Comparison of ENCODE assay signal across 26 cellular contexts in genomic region chr16:89553733-89554132, GRCh38. TPM values are rescaled to one million over a fixed set of nuclear protein-coding genes. Genes with fewer than 3 reads are reported as not detected.
"Had no signal": no experiment of that assay in that cellular context is flagged by ENCODE, and none has a peak within 500 bp of the region (broad histone marks: within the 10 kb centered on the region; RNA-seq: fewer than 3 reads in every experiment).

No MANE protein-coding gene starts in this region.

- H2AFZ ChIP-seq: hepatocyte had no signal

- H3K4me3 ChIP-seq: coronary artery, dorsolateral prefrontal cortex, esophagus muscularis mucosa, gastroesophageal sphincter, heart left ventricle, hepatocyte, left lung, lower lobe of right lung, mucosa of descending colon had no signal

- H3K27ac ChIP-seq: coronary artery, esophagus muscularis mucosa, foreskin keratinocyte, gastroesophageal sphincter, heart left ventricle, hepatocyte, left lung, lower lobe of right lung had no signal

- H3K27ac Mint-ChIP-seq: mesothelial cell of epicardium had no signal

- FAIRE-seq: colon, endothelial cell of umbilical vein, frontal cortex, islet of Langerhans, keratinocyte had no signal

- H3K9me3 ChIP-seq: esophagus muscularis mucosa, gastroesophageal sphincter, heart left ventricle, left lung, lower lobe of right lung, mucosa of descending colon had no signal

- DNase-seq: dermis blood vessel endothelial cell; dorsolateral prefrontal cortex; effector CD4-positive, alpha-beta T cell; effector memory CD4-positive, alpha-beta T cell; foreskin keratinocyte; heart left ventricle; hypothalamus; left cardiac atrium; left lung; left ventricle myocardium superior; lower lobe of right lung; mesenchymal stem cell; mucosa of descending colon had no signal

- H3K27me3 ChIP-seq: dorsolateral prefrontal cortex, esophagus muscularis mucosa, foreskin keratinocyte, gastroesophageal sphincter, heart left ventricle, hepatocyte, left lung had no signal

- H3K4me2 ChIP-seq: hepatocyte had no signal

- ATAC-seq: foreskin keratinocyte, gastroesophageal sphincter, heart left ventricle, left cardiac atrium, left lung, left ventricle myocardium superior, lower lobe of right lung, mucosa of descending colon had no signal

- H3K79me2 ChIP-seq: hepatocyte had no signal

- H3K4me1 ChIP-seq: foreskin keratinocyte had no signal

- H3K9me3 Mint-ChIP-seq: mesothelial cell of epicardium had no signal

RNA-seq across cellular contexts. Expression of gene CPNE7, which starts 21.8 kb away (rescaled TPM):
- total RNA-seq: left cardiac atrium, left ventricle myocardium superior had no signal

RNA-seq across cellular contexts. Expression of gene DPEP1, which starts 59.7 kb away (rescaled TPM):
- total RNA-seq: fibroblast of villous mesenchyme, foreskin keratinocyte, heart left ventricle, left cardiac atrium, left ventricle myocardium superior, myocyte had no signal
- polyA plus RNA-seq: fibroblast of lung, foreskin keratinocyte, heart left ventricle had no signal
